Comparison of ENCODE assay signal across 1 cellular context in the genomic region with DNA sequence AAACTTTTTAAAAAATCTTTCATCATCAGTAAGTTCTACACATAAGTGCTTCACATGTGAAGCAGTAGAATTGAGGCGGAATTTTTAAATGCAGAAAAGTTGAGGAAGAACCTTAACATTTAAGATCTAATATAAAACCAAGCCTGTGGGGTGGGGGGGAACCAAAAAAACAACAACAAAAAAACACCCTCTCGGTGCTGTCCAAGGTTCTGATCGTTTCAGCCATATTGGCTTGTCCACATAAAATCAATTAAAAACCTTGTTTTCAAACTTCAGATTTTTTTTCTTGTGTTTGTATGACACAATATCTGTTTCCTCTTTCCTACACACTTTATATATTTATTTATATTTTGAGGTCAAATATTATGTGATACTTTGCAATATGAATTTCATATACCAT.
TF ChIP-seq lines count a peak whose summit lies in the region.

No MANE protein-coding gene starts in this region.

TF ChIP-seq in Ishikawa, 13 proteins besides CTCF, POLR2A, EP300 and RAD21 (continued from another document):
- TF ChIP-seq, protein P1, sequence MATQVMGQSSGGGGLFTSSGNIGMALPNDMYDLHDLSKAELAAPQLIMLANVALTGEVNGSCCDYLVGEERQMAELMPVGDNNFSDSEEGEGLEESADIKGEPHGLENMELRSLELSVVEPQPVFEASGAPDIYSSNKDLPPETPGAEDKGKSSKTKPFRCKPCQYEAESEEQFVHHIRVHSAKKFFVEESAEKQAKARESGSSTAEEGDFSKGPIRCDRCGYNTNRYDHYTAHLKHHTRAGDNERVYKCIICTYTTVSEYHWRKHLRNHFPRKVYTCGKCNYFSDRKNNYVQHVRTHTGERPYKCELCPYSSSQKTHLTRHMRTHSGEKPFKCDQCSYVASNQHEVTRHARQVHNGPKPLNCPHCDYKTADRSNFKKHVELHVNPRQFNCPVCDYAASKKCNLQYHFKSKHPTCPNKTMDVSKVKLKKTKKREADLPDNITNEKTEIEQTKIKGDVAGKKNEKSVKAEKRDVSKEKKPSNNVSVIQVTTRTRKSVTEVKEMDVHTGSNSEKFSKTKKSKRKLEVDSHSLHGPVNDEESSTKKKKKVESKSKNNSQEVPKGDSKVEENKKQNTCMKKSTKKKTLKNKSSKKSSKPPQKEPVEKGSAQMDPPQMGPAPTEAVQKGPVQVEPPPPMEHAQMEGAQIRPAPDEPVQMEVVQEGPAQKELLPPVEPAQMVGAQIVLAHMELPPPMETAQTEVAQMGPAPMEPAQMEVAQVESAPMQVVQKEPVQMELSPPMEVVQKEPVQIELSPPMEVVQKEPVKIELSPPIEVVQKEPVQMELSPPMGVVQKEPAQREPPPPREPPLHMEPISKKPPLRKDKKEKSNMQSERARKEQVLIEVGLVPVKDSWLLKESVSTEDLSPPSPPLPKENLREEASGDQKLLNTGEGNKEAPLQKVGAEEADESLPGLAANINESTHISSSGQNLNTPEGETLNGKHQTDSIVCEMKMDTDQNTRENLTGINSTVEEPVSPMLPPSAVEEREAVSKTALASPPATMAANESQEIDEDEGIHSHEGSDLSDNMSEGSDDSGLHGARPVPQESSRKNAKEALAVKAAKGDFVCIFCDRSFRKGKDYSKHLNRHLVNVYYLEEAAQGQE (IDR thresholded peaks at IDR 0.05; ENCODE audit: low read depth) = peak; percentile 90
- peak; percentile 79 for TF ChIP-seq YY1 (IDR thresholded peaks at IDR 0.05; ENCODE audit: low read depth)
- TF ChIP-seq CEBPB (IDR thresholded peaks at IDR 0.05) = no peak
